26 cellular contexts compared by ENCODE assay signal in genomic region chr5:10246761-10247160, GRCh38. TPM values are rescaled to one million over a fixed set of nuclear protein-coding genes. Genes with fewer than 3 reads are reported as not detected.
A peak's percentile ranks its signal among the peaks of the same experiment; 100 is the strongest.
DNase-seq lines count a peak whose midpoint lies in the region; TF ChIP-seq lines count a peak whose summit lies in the region.
"Had no signal": no experiment of that assay in that cellular context is flagged by ENCODE, and none has a peak within 500 bp of the region (broad histone marks: within the 10 kb centered on the region; RNA-seq: fewer than 3 reads in every experiment).

No MANE protein-coding gene starts in this region.

- peak overlapping the region in 2 of 3 donors; percentile 6 to 60 for H3K27ac Mint-ChIP-seq in IgD-negative memory B cell
- H3K27ac Mint-ChIP-seq in endodermal cell, result no peak overlapping the region
- H3K27ac Mint-ChIP-seq: activated CD4-positive, alpha-beta memory T cell treated with anti-CD3 and anti-CD28 coated beads, Interleukin-2, amount 10 ng/mL, durations not matched to agents 7 days and 5 days; activated T-helper 1 cell treated with anti-CD3 and anti-CD28 coated beads, Interleukin-12 subunit alpha, Interleukin-12 subunit beta, Interleukin-2, Interleukin-4 antibody, amounts not matched to agents 30 ng/mL and 10 ng/mL and 1 ng/mL, durations not matched to agents 14 hours and 24 hours and 36 hours; stimulated activated memory B cell treated with anti-CD40 and anti-IgM and Interleukin-4, amounts not matched to agents 10 μg/mL and 1 μg/mL and 100 μg/mL, for 72 hours had no signal

- H3K27me3 Mint-ChIP-seq in IgD-negative memory B cell (peaks cover 1% of the 10 kb centered on the region), endodermal cell (ENCODE audit: insufficient read depth) (no peaks in the 10 kb centered on the region)
- H3K27me3 Mint-ChIP-seq: activated CD4-positive, alpha-beta memory T cell treated with anti-CD3 and anti-CD28 coated beads, Interleukin-2, amount 10 ng/mL, durations not matched to agents 7 days and 5 days; stimulated activated memory B cell treated with anti-CD40 and anti-IgM and Interleukin-4, amounts not matched to agents 10 μg/mL and 1 μg/mL and 100 μg/mL, for 72 hours had no signal

- H3K36me3 Mint-ChIP-seq in IgD-negative memory B cell (no peaks in the 10 kb centered on the region), endodermal cell (ENCODE audit: low read depth) (peaks cover 9% of the 10 kb centered on the region)
- H3K36me3 Mint-ChIP-seq: stimulated activated memory B cell treated with anti-CD40 and anti-IgM and Interleukin-4, amounts not matched to agents 10 μg/mL and 1 μg/mL and 100 μg/mL, for 72 hours had no signal

- H3K4me1 ChIP-seq in endodermal cell (ENCODE audit: control insufficient read depth, insufficient read depth, low read length) (peaks cover 4% of the 10 kb centered on the region), parathyroid adenoma (peaks cover 23% of the 10 kb centered on the region)

- H3K9ac ChIP-seq in endodermal cell (ENCODE audit: extremely low read depth, low read length, poor library complexity, severe bottlenecking) (no peak overlapping the region), parathyroid adenoma (no peak overlapping the region)

- no peaks in the 10 kb centered on the region for H3K9me3 ChIP-seq in endodermal cell (ENCODE audit: control insufficient read depth, low read length)
- H3K9me3 ChIP-seq in parathyroid adenoma (ENCODE audit: control insufficient read depth, low read length), result no peaks in the 10 kb centered on the region
- H3K9me3 ChIP-seq: prostate gland, sigmoid colon had no signal

- H3K9me3 Mint-ChIP-seq in IgD-negative memory B cell (no peaks in the 10 kb centered on the region), endodermal cell (no peaks in the 10 kb centered on the region)
- H3K9me3 Mint-ChIP-seq: activated CD4-positive, alpha-beta memory T cell treated with anti-CD3 and anti-CD28 coated beads, Interleukin-2, amount 10 ng/mL, durations not matched to agents 7 days and 5 days; activated T-helper 1 cell treated with anti-CD3 and anti-CD28 coated beads, Interleukin-12 subunit alpha, Interleukin-12 subunit beta, Interleukin-2, Interleukin-4 antibody, amounts not matched to agents 30 ng/mL and 10 ng/mL and 1 ng/mL, durations not matched to agents 14 hours and 24 hours and 36 hours; immature natural killer cell; stimulated activated memory B cell treated with anti-CD40 and anti-IgM and Interleukin-4, amounts not matched to agents 10 μg/mL and 1 μg/mL and 100 μg/mL, for 72 hours had no signal

- H3K79me2 ChIP-seq in parathyroid adenoma, result peaks cover 33% of the 10 kb centered on the region

- H3K4me1 Mint-ChIP-seq in IgD-negative memory B cell (peaks cover 18 to 36% (median 25%) of the 10 kb centered on the region in 3 donors), endodermal cell (peaks cover 19% of the 10 kb centered on the region)

- H2AFZ ChIP-seq in parathyroid adenoma, result no peak overlapping the region

- WGBS in endodermal cell (ENCODE audit: insufficient coverage in 1 of 2, insufficient read length in 1 of 2), 2 experiments, result 93 to 95% methylated on average over 2 to 3 of the region's 3 CpGs

- H3K27ac ChIP-seq in endodermal cell (ENCODE audit: low read depth, low read length) (no peak overlapping the region), parathyroid adenoma (no peak overlapping the region)
- H3K27ac ChIP-seq: brain microvascular endothelial cell, prostate gland, sigmoid colon had no signal

- no peaks in the 10 kb centered on the region for H3K27me3 ChIP-seq in endodermal cell (ENCODE audit: control insufficient read depth, insufficient read depth, low read length, poor library complexity, severe bottlenecking)
- H3K27me3 ChIP-seq in parathyroid adenoma (ENCODE audit: control insufficient read depth, insufficient read depth, low read length), result no peaks in the 10 kb centered on the region
- H3K27me3 ChIP-seq: brain microvascular endothelial cell, sigmoid colon had no signal

- no peak overlapping the region for H3K4me3 ChIP-seq in endodermal cell (ENCODE audit: low read length)
- H3K4me3 ChIP-seq in parathyroid adenoma (ENCODE audit: low read depth, low read length), result no peak overlapping the region
- H3K4me3 ChIP-seq: prostate gland, sigmoid colon had no signal

- TF ChIP-seq CTCF in endodermal cell (conservative IDR thresholded peaks at IDR 0.05), result no peak
- no peak for TF ChIP-seq CTCF in parathyroid adenoma (IDR thresholded peaks at IDR 0.05)

- H3K4me2 ChIP-seq in parathyroid adenoma (ENCODE audit: low read length), result peak overlapping the region; percentile 22

- DNase-seq in NCI-H446 treated with DMSO at 0.1 percent for 48 hours (lab: John Stamatoyannopoulos, UW), result peak; percentile 75
- DNase-seq in endodermal cell, result peak; percentile 13
- no peak for DNase-seq in activated CD4-positive, alpha-beta T cell treated with anti-CD3 and anti-CD28 coated beads, Interleukin-2, amount 50 U/mL, for 48 hours
- DNase-seq in NCI-H510A (lab: John Stamatoyannopoulos, UW), result no peak
- DNase-seq in retina, result no peak
- DNase-seq: activated CD4-positive, alpha-beta memory T cell treated with anti-CD3 and anti-CD28 coated beads, Interleukin-2, amount 10 ng/mL, durations not matched to agents 7 days and 5 days; activated CD4-positive, alpha-beta T cell treated with anti-CD3 and anti-CD28 coated beads for 1 hour; activated CD8-positive, alpha-beta memory T cell treated with anti-CD3 and anti-CD28 coated beads, Interleukin-2, amount 50 U/mL, for 48 hours; activated naive CD4-positive, alpha-beta T cell treated with Interleukin-2 at 50 U/mL for 16 hours; brain microvascular endothelial cell; CD4-positive, alpha-beta memory T cell; effector CD8-positive, alpha-beta T cell; erythroblast; immature natural killer cell; KBM-7; NCI-H1092 treated with DMSO at 0.1 percent for 48 hours; NCI-H1694 treated with DMSO at 0.1 percent for 48 hours; NCI-H2227 treated with DMSO at 0.1 percent for 48 hours; NCI-H774; SIG-M5; sigmoid colon had no signal

- peaks cover 4% of the 10 kb centered on the region for H3K36me3 ChIP-seq in endodermal cell (ENCODE audit: control insufficient read depth, insufficient read depth, low read length)
- no peaks in the 10 kb centered on the region for H3K36me3 ChIP-seq in parathyroid adenoma (ENCODE audit: control insufficient read depth, insufficient read depth, low read length)
- H3K36me3 ChIP-seq: brain microvascular endothelial cell, prostate gland, sigmoid colon had no signal

- H3K4me3 Mint-ChIP-seq in IgD-negative memory B cell (peak overlapping the region in 1 of 4 donors; percentile 99), endodermal cell (no peak overlapping the region)
- H3K4me3 Mint-ChIP-seq: activated CD4-positive, alpha-beta memory T cell treated with anti-CD3 and anti-CD28 coated beads, Interleukin-2, amount 10 ng/mL, durations not matched to agents 7 days and 5 days; activated T-helper 1 cell treated with anti-CD3 and anti-CD28 coated beads, Interleukin-12 subunit alpha, Interleukin-12 subunit beta, Interleukin-2, Interleukin-4 antibody, amounts not matched to agents 30 ng/mL and 10 ng/mL and 1 ng/mL, durations not matched to agents 14 hours and 24 hours and 36 hours; stimulated activated memory B cell treated with anti-CD40 and anti-IgM and Interleukin-4, amounts not matched to agents 10 μg/mL and 1 μg/mL and 100 μg/mL, for 72 hours had no signal

RNA-seq across cellular contexts. Expression of gene ATPSCKMT, which starts 2.9 kb away (rescaled TPM):
- 8.2 TPM for polyA plus RNA-seq in IgD-negative memory B cell
- total RNA-seq in endodermal cell, result 10 to 100 TPM; 19.2 to 27.7 TPM
- polyA plus RNA-seq in endodermal cell (2013, experiment 1 of 2), result 14.0 TPM
- 14.8 TPM for polyA plus RNA-seq in endodermal cell (2013, experiment 2 of 2)

RNA-seq across cellular contexts. Expression of gene CCT5, which starts 3.3 kb away (rescaled TPM):
- 180 TPM for polyA plus RNA-seq in IgD-negative memory B cell
- total RNA-seq in endodermal cell, result 100 to 1,000 TPM; 316 to 356 TPM
- 335 TPM for polyA plus RNA-seq in endodermal cell (2013, experiment 1 of 2)
- 321 TPM for polyA plus RNA-seq in endodermal cell (2013, experiment 2 of 2)

Comparison
In these comparisons a context has a peak if more than half of its experiments do, and no peak if none do; other contexts are left out.
1. DNase-seq: peak in NCI-H446 treated with DMSO at 0.1 percent for 48 hours (single experiment) and endodermal cell (single experiment); none in activated CD4-positive, alpha-beta T cell treated with anti-CD3 and anti-CD28 coated beads, Interleukin-2, amount 50 U/mL, for 48 hours (0 of 2), NCI-H510A (single experiment) and retina (single experiment).